8 cellular contexts compared by ENCODE assay signal in genomic region chr9:113581865-113582697, GRCh38.
DNase-seq lines count a peak whose midpoint lies in the region; ATAC-seq, FAIRE-seq and TF ChIP-seq lines count a peak whose summit lies in the region.

No MANE protein-coding gene starts in this region.

- peaks cover 0 to 4% (median 0%) of the 10 kb centered on the region in 4 experiments; a peak in 2 of 8 replicates for H3K36me3 ChIP-seq in H1 (ENCODE audit: control insufficient read depth in 2 of 4, insufficient read depth in 4 of 4, low read length in 3 of 4)

- no peak overlapping the region for H2BK120ac ChIP-seq in H1 (replicated peaks; ENCODE audit: low read depth, low read length)

- H3K9me3 Mint-ChIP-seq in activated CD4-positive, alpha-beta memory T cell treated with anti-CD3 and anti-CD28 coated beads for 36 hours = no peaks in the 10 kb centered on the region
- no peaks in the 10 kb centered on the region for H3K9me3 Mint-ChIP-seq in naive thymus-derived CD8-positive, alpha-beta T cell
- H3K9me3 Mint-ChIP-seq in stimulated activated naive CD8-positive, alpha-beta T cell treated with anti-CD3 and anti-CD28 coated beads, Interleukin-15, Interleukin-2, amounts not matched to agents 100 ng/mL and 50 ng/mL, for 24 hours = no peaks in the 10 kb centered on the region

- no peak overlapping the region for H3K56ac ChIP-seq in H1 (replicated peaks; ENCODE audit: insufficient read length, low read depth, low read length)

- H2AK5ac ChIP-seq in H1 (ENCODE audit: low read depth, low read length) = no peak overlapping the region

- no peak for TF ChIP-seq RAD21 in H1 (IDR thresholded peaks at IDR 0.05 in 1 of 2, conservative IDR thresholded peaks at IDR 0.05 in 1 of 2; ENCODE audit: low read depth in 2 of 2, low read length in 2 of 2)

- no peak overlapping the region for H3K27ac ChIP-seq in H1 (ENCODE audit: low read depth, low read length)

- no peaks in the 10 kb centered on the region for H4K20me1 ChIP-seq in H1 (replicated peaks in 1 of 2; ENCODE audit: control insufficient read depth in 1 of 2, insufficient read depth in 2 of 2, low read length in 2 of 2)

- no peak overlapping the region for H2BK20ac ChIP-seq in H1 (ENCODE audit: low read length)

- no peak overlapping the region for H4K5ac ChIP-seq in H1 (ENCODE audit: insufficient read length, low read depth, low read length)

- no peak overlapping the region for H4K91ac ChIP-seq in H1 (replicated peaks; ENCODE audit: insufficient read length, low read length)

- no peaks in the 10 kb centered on the region for H3K27me3 Mint-ChIP-seq in activated CD4-positive, alpha-beta memory T cell treated with anti-CD3 and anti-CD28 coated beads for 36 hours
- H3K27me3 Mint-ChIP-seq in naive thymus-derived CD8-positive, alpha-beta T cell = no peaks in the 10 kb centered on the region
- H3K27me3 Mint-ChIP-seq in stimulated activated naive CD8-positive, alpha-beta T cell treated with anti-CD3 and anti-CD28 coated beads, Interleukin-15, Interleukin-2, amounts not matched to agents 100 ng/mL and 50 ng/mL, for 24 hours = no peaks in the 10 kb centered on the region

- H4K8ac ChIP-seq in H1 (ENCODE audit: extremely low read depth, insufficient read depth, low read length) = peak overlapping the region; percentile 69; the same call in 1 of the 2 replicates

- FAIRE-seq in H1 (lab: Jason Lieb, UNC) = no peak

- H3K27ac Mint-ChIP-seq in activated CD4-positive, alpha-beta memory T cell treated with anti-CD3 and anti-CD28 coated beads for 36 hours = peak overlapping the region; percentile 96
- H3K27ac Mint-ChIP-seq in naive thymus-derived CD8-positive, alpha-beta T cell = peak overlapping the region; percentile 93 to 97 (median 95)
- H3K27ac Mint-ChIP-seq in stimulated activated naive CD8-positive, alpha-beta T cell treated with anti-CD3 and anti-CD28 coated beads, Interleukin-15, Interleukin-2, amounts not matched to agents 100 ng/mL and 50 ng/mL, for 24 hours = peak overlapping the region; percentile 91

- no peak overlapping the region for H3K18ac ChIP-seq in H1 (ENCODE audit: extremely low read depth, low read length)

- no peak overlapping the region for H2BK5ac ChIP-seq in H1 (ENCODE audit: low read depth, low read length)

- intact Hi-C loops in activated CD4-positive, alpha-beta memory T cell treated with anti-CD3 and anti-CD28 coated beads for 36 hours (cut with micrococcal nuclease) = loop anchor here (1.0 to 5.0 kb wide), 3 partner anchors 135 to 235 kb away; partner anchors contain the start of genes BSPRY, C9orf43 and POLE3

- no peaks in the 10 kb centered on the region for H3K27me3 ChIP-seq in H1 (replicated peaks in 1 of 4; ENCODE audit: control insufficient read depth in 3 of 4, extremely low read depth in 1 of 4, insufficient read depth in 3 of 4, low read length in 3 of 4)

- H3K79me2 ChIP-seq in H1 (ENCODE audit: control insufficient read depth in 1 of 2, insufficient read depth in 2 of 2, low read length in 2 of 2) = no peaks in the 10 kb centered on the region

- H3K36me3 Mint-ChIP-seq in activated CD4-positive, alpha-beta memory T cell treated with anti-CD3 and anti-CD28 coated beads for 36 hours = peaks cover 40% of the 10 kb centered on the region
- peaks cover 0 to 41% (median 4%) of the 10 kb centered on the region in 3 donors for H3K36me3 Mint-ChIP-seq in naive thymus-derived CD8-positive, alpha-beta T cell
- peaks cover 49% of the 10 kb centered on the region for H3K36me3 Mint-ChIP-seq in stimulated activated naive CD8-positive, alpha-beta T cell treated with anti-CD3 and anti-CD28 coated beads, Interleukin-15, Interleukin-2, amounts not matched to agents 100 ng/mL and 50 ng/mL, for 24 hours (ENCODE audit: low read depth)

- H3K4me3 ChIP-seq in H1 (ENCODE audit: extremely low read depth in 1 of 4, insufficient read depth in 2 of 4, low read depth in 3 of 4, low read length in 4 of 4) = no peak overlapping the region

- no peaks in the 10 kb centered on the region for H3K9me3 ChIP-seq in H1 (ENCODE audit: insufficient read depth in 2 of 2, low read depth in 1 of 2, low read length in 1 of 2)

- POLR2A ChIA-PET in activated CD4-positive, alpha-beta memory T cell treated with anti-CD3 and anti-CD28 coated beads for 36 hours (lab: Charles Lee) = interaction anchor here (0.8 to 3.1 kb wide), 6 partner anchors 12 to 172 kb away, joined by 3 to 14 read pairs (median 4); partner anchors contain the start of genes C9orf43 and POLE3
- POLR2A ChIA-PET in H1 (lab: Charles Lee; ENCODE audit: partially characterized antibody) = interaction anchor here (0.5 to 2.0 kb wide), 6 partner anchors 9 to 131 kb away, joined by 3 to 7 read pairs (median 3); no protein-coding TSS in a partner anchor
- POLR2A ChIA-PET in naive thymus-derived CD8-positive, alpha-beta T cell (lab: Charles Lee) = interaction anchor here (0.6 to 5.3 kb wide), 13 partner anchors 55 to 307 kb away, joined by 3 to 72 read pairs (median 4); partner anchors contain the start of genes C9orf43, CDC26, POLE3 and PRPF4

- H3K4me1 ChIP-seq in H1 (replicated peaks in 1 of 4; ENCODE audit: control insufficient read depth in 3 of 4, insufficient read depth in 4 of 4, low read length in 3 of 4) = no peaks in the 10 kb centered on the region; a peak in 1 of 7 replicates

- CTCF ChIA-PET in activated CD4-positive, alpha-beta memory T cell treated with anti-CD3 and anti-CD28 coated beads for 36 hours (lab: Charles Lee) = interaction anchor here (0.6 to 6.6 kb wide), 30 partner anchors 8 to 313 kb away, joined by 3 to 63 read pairs (median 4); partner anchors contain the start of genes ALAD, C9orf43, CDC26 and POLE3
- CTCF ChIA-PET in H1 (lab: Charles Lee; ENCODE audit: partially characterized antibody) = interaction anchor here (0.6 to 28.3 kb wide), 15 partner anchors 8 to 451 kb away, joined by 3 to 1065 read pairs (median 3); no protein-coding TSS in a partner anchor

- H3K4me3 Mint-ChIP-seq in activated CD4-positive, alpha-beta memory T cell treated with anti-CD3 and anti-CD28 coated beads for 36 hours = peak overlapping the region; percentile 85
- H3K4me3 Mint-ChIP-seq in naive thymus-derived CD8-positive, alpha-beta T cell = peak overlapping the region; percentile 74 to 92 (median 86)
- H3K4me3 Mint-ChIP-seq in stimulated activated naive CD8-positive, alpha-beta T cell treated with anti-CD3 and anti-CD28 coated beads, Interleukin-15, Interleukin-2, amounts not matched to agents 100 ng/mL and 50 ng/mL, for 24 hours = peak overlapping the region; percentile 86

- H3K14ac ChIP-seq in H1 (ENCODE audit: insufficient read length) = no peak overlapping the region

- ATAC-seq in GM19455 (IDR thresholded peaks at IDR 0.05; ENCODE audit: unreplicated experiment) (peak; percentile 89), HG03575 (IDR thresholded peaks at IDR 0.05; ENCODE audit: extremely low read depth, insufficient number of reproducible peaks, low FRiP score, unreplicated experiment) (peak; percentile 82)
- peak; percentile 80 to 84 for ATAC-seq in naive thymus-derived CD8-positive, alpha-beta T cell

- no peak for TF ChIP-seq CTCF in H1 (IDR thresholded peaks at IDR 0.05; ENCODE audit: control extremely low read depth in 1 of 3, insufficient read depth in 1 of 3, low read depth in 1 of 3, low read length in 3 of 3)

- H3K4ac ChIP-seq in H1 (replicated peaks; ENCODE audit: insufficient read length, low read depth, low read length) = no peak overlapping the region

- no peaks in the 10 kb centered on the region for H3K79me1 ChIP-seq in H1 (ENCODE audit: low read depth, low read length)

- no peak overlapping the region for H3K23ac ChIP-seq in H1 (ENCODE audit: insufficient read length)

- H2BK15ac ChIP-seq in H1 (ENCODE audit: low read length) = no peak overlapping the region

- H3K9ac ChIP-seq in H1 (replicated peaks in 1 of 4; ENCODE audit: extremely low read depth in 1 of 4, low read depth in 3 of 4, low read length in 3 of 4) = no peak overlapping the region

- DNase-seq in C1 segment of cervical spinal cord (lab: John Stamatoyannopoulos, UW) = peak in 11 of 14 donors; percentile 34 to 80 (median 55)
- peak; percentile 91 for DNase-seq in activated CD4-positive, alpha-beta memory T cell treated with anti-CD3 and anti-CD28 coated beads for 36 hours
- DNase-seq in H1 (ENCODE audit: low read depth in 1 of 2, low spot score in 2 of 2) = no peak
- peak; percentile 53 to 89 (median 74) for DNase-seq in naive thymus-derived CD8-positive, alpha-beta T cell
- DNase-seq in iPS-NIHi7 (ENCODE audit: extremely low spot score) = no peak

- no peaks in the 10 kb centered on the region; the same call in 1 of the 2 replicates for H3K23me2 ChIP-seq in H1 (ENCODE audit: low read depth, low read length)

- H2AFZ ChIP-seq in H1 (ENCODE audit: low read length) = no peak overlapping the region

- peaks cover 92% of the 10 kb centered on the region for H3K4me1 Mint-ChIP-seq in activated CD4-positive, alpha-beta memory T cell treated with anti-CD3 and anti-CD28 coated beads for 36 hours (ENCODE audit: low read depth)
- peaks cover 44 to 94% (median 83%) of the 10 kb centered on the region in 4 donors for H3K4me1 Mint-ChIP-seq in naive thymus-derived CD8-positive, alpha-beta T cell
- peaks cover 93% of the 10 kb centered on the region for H3K4me1 Mint-ChIP-seq in stimulated activated naive CD8-positive, alpha-beta T cell treated with anti-CD3 and anti-CD28 coated beads, Interleukin-15, Interleukin-2, amounts not matched to agents 100 ng/mL and 50 ng/mL, for 24 hours (ENCODE audit: low read depth)

- TF ChIP-seq EP300 in H1 (IDR thresholded peaks at IDR 0.05; ENCODE audit: borderline replicate concordance in 1 of 2, low read depth in 2 of 2, low read length in 2 of 2) = no peak

- H3K4me2 ChIP-seq in H1 (ENCODE audit: insufficient read depth in 1 of 2, low read depth in 2 of 2, low read length in 2 of 2) = no peak overlapping the region

- no peak overlapping the region for H2BK12ac ChIP-seq in H1 (ENCODE audit: low read depth, low read length)

- TF ChIP-seq POLR2A in H1 (IDR thresholded peaks at IDR 0.05; ENCODE audit: control extremely low read depth in 1 of 2, low read depth in 2 of 2, low read length in 2 of 2) = no peak

- WGBS in H1 (ENCODE audit: extremely low coverage in 1 of 2, insufficient coverage in 1 of 2, insufficient read length in 1 of 2, insufficient replicate concordance in 2 of 2, low coverage in 1 of 2, low lambda C conversion rate in 2 of 2, missing lambda C conversion rate in 1 of 2), 2 experiments = 80% methylated on average over 17 of the region's 17 CpGs; no CpG with 5 or more reads in 1 of the 2 experiments

TF ChIP-seq in H1, 55 proteins besides CTCF, POLR2A, EP300 and RAD21:
- TF ChIP-seq E2F6 (IDR thresholded peaks at IDR 0.05) = no peak
- no peak for TF ChIP-seq RNF2 (IDR thresholded peaks at IDR 0.05; ENCODE audit: borderline replicate concordance, low read depth, low read length, missing control alignments, poor library complexity, severe bottlenecking)
- TF ChIP-seq BCL11A (IDR thresholded peaks at IDR 0.05; ENCODE audit: low read depth in 2 of 2, low read length in 2 of 2) = no peak
- no peak for TF ChIP-seq EGR1 (IDR thresholded peaks at IDR 0.05; ENCODE audit: borderline replicate concordance, low read depth, low read length)

Comparison
In these comparisons a context has a peak if more than half of its experiments do, and no peak if none do; other contexts are left out.
1. DNase-seq: peak in C1 segment of cervical spinal cord (11 of 14), activated CD4-positive, alpha-beta memory T cell treated with anti-CD3 and anti-CD28 coated beads for 36 hours (single experiment) and naive thymus-derived CD8-positive, alpha-beta T cell (10 of 10); none in H1 (0 of 2) and iPS-NIHi7 (single experiment).
2. Peak in every context shown above with its lines, with median percentiles within 50 percentile points of each other: ATAC-seq, H3K27ac Mint-ChIP-seq and H3K4me3 Mint-ChIP-seq.